10 cellular contexts compared by ENCODE assay signal in the genomic region with DNA sequence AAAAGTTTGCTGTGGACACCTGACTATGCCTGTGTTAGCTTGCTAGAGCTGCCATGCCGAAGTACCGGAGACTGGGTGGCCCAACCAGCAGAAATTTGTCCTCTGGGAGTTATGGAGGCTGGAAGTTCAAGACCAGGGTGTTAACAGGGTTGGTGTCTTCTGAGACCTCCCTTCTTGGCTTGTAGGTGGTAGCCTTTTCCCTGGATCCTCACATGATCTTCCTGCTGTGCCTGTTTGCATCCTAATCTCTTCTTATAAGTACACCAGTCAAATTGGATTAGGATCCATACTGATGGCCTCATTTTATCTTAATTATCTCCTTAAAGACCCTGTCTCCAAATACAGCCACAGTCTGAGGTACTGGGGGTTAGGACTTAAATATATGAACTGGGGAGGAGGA. TPM values are rescaled to one million over a fixed set of nuclear protein-coding genes. Genes with fewer than 3 reads are reported as not detected.
A peak's percentile ranks its signal among the peaks of the same experiment; 100 is the strongest.
DNase-seq lines count a peak whose midpoint lies in the region; ATAC-seq, FAIRE-seq and TF ChIP-seq lines count a peak whose summit lies in the region.
"Had no signal": no experiment of that assay in that cellular context is flagged by ENCODE, and none has a peak within 500 bp of the region (broad histone marks: within the 10 kb centered on the region; RNA-seq: fewer than 3 reads in every experiment).

No MANE protein-coding gene starts in this region.

- intact Hi-C loops in HepG2 (cut with micrococcal nuclease; ENCODE audit: unreplicated experiment), result no loop called here

- no peak for TF ChIP-seq CTCF in HepG2 (CRISPR knock-in tag; IDR thresholded peaks at IDR 0.05)

- no peaks in the 10 kb centered on the region for H3K27me3 Mint-ChIP-seq in activated T-cell treated with anti-CD3 and anti-CD28 coated beads, Interleukin-2, amount 50 U/mL, for 4 hours (ENCODE audit: low read depth)
- peaks cover 4% of the 10 kb centered on the region for H3K27me3 Mint-ChIP-seq in activated naive CD8-positive, alpha-beta T cell treated with anti-CD3 and anti-CD28 coated beads, Interleukin-2, amount 10 ng/mL, durations not matched to agents 7 days and 5 days

- POLR2A ChIA-PET in activated naive CD8-positive, alpha-beta T cell treated with anti-CD3 and anti-CD28 coated beads, Interleukin-2, amount 10 ng/mL, durations not matched to agents 7 days and 5 days (lab: Charles Lee), result no interaction called here
- POLR2A ChIA-PET in HepG2 (lab: Yijun Ruan, JAX), result interaction anchor here (1.9 to 3.2 kb wide), 2 partner anchors 12 to 16 kb away, joined by 6 to 35 read pairs; no protein-coding TSS in a partner anchor

- no peak overlapping the region for H2AFZ ChIP-seq in HepG2 (ENCODE audit: low read length)

- peak overlapping the region; percentile 92 for H3K4me3 Mint-ChIP-seq in activated T-cell treated with anti-CD3 and anti-CD28 coated beads, Interleukin-2, amount 50 U/mL, for 4 hours
- peak overlapping the region; percentile 87 for H3K4me3 Mint-ChIP-seq in activated naive CD8-positive, alpha-beta T cell treated with anti-CD3 and anti-CD28 coated beads, Interleukin-2, amount 10 ng/mL, durations not matched to agents 7 days and 5 days

- in situ Hi-C loops in HepG2 (cut with HindIII; ENCODE audit: extremely low pct_ligation_motif_present, low pct_unique_long_range_greater_than_20kb), result no loop called here

- H3K27ac Mint-ChIP-seq in activated naive CD8-positive, alpha-beta T cell treated with anti-CD3 and anti-CD28 coated beads, Interleukin-2, amount 10 ng/mL, durations not matched to agents 7 days and 5 days, result peak overlapping the region; percentile 77

- peak overlapping the region; percentile 80 to 92 (median 81) for H3K4me3 ChIP-seq in HepG2 (replicated peaks in 1 of 3; ENCODE audit: insufficient read depth in 1 of 3, low read depth in 2 of 3, low read length in 3 of 3)
- peak overlapping the region; percentile 60 for H3K4me3 ChIP-seq in thymus (ENCODE audit: low read length)

- peak overlapping the region; percentile 71 for H3K27ac ChIP-seq in HepG2 (ENCODE audit: extremely low read length, insufficient read depth, low read length)
- no peak overlapping the region for H3K27ac ChIP-seq in thymus (ENCODE audit: low read depth)

- no TSS peak for BruUV-seq in HepG2 (replicated peaks; lab: Mats Ljungman, UMichigan)

- no peaks in the 10 kb centered on the region for H3K9me3 Mint-ChIP-seq in activated T-cell treated with anti-CD3 and anti-CD28 coated beads, Interleukin-2, amount 50 U/mL, for 4 hours
- H3K9me3 Mint-ChIP-seq in activated naive CD8-positive, alpha-beta T cell treated with anti-CD3 and anti-CD28 coated beads, Interleukin-2, amount 10 ng/mL, durations not matched to agents 7 days and 5 days, result no peaks in the 10 kb centered on the region

- no peak for ATAC-seq in activated T-cell treated with anti-CD3 and anti-CD28 coated beads, Interleukin-2, amount 50 U/mL, for 4 hours
- ATAC-seq in activated naive CD8-positive, alpha-beta T cell treated with anti-CD3 and anti-CD28 coated beads, Interleukin-2, amount 10 ng/mL, durations not matched to agents 7 days and 5 days (ENCODE audit: low read depth), result no peak
- no peak for ATAC-seq in HepG2
- no peak for ATAC-seq in GM19023 (IDR thresholded peaks at IDR 0.05; ENCODE audit: unreplicated experiment)

- H3K27me3 ChIP-seq in HepG2 (ENCODE audit: control insufficient read depth in 1 of 2, insufficient read depth in 2 of 2, low read length in 2 of 2) (peaks cover 3 to 8% of the 10 kb centered on the region in 2 experiments; a peak in 2 of 5 replicates), thymus (ENCODE audit: control insufficient read depth, insufficient read depth) (no peaks in the 10 kb centered on the region)

- no peak for DNase-seq in activated T-cell treated with anti-CD3 and anti-CD28 coated beads, Interleukin-2, amount 50 U/mL, for 4 hours
- DNase-seq in activated T-cell treated with anti-CD3 and anti-CD28 coated beads, Interleukin-2, amount 50 U/mL, for 1 hour, result no peak
- DNase-seq in activated naive CD8-positive, alpha-beta T cell treated with anti-CD3 and anti-CD28 coated beads, Interleukin-2, amount 10 ng/mL, durations not matched to agents 7 days and 5 days, result no peak
- no peak for DNase-seq in HepG2 (ENCODE audit: low spot score)
- no peak for DNase-seq in stimulated activated CD4-positive, alpha-beta T cell treated with anti-CD3 and anti-CD28 coated beads, Interleukin-2, amount 100 ng/mL, for 48 hours
- no peak for DNase-seq in middle frontal gyrus (ENCODE audit: extremely low spot score, low spot score)
- DNase-seq: activated effector memory CD4-positive, alpha-beta T cell treated with anti-CD3 and anti-CD28 coated beads, Interleukin-2, amount 50 U/mL, for 16 hours; stimulated activated CD4-positive, alpha-beta T cell treated with anti-CD3 and anti-CD28 coated beads, Interleukin-4, amount 100 ng/mL, for 24 hours had no signal

- peaks cover 42% of the 10 kb centered on the region for H3K4me1 ChIP-seq in HepG2 (ENCODE audit: insufficient read depth, low read length)
- H3K4me1 ChIP-seq in thymus (ENCODE audit: control insufficient read depth, insufficient read depth, low read length), result peaks cover 9% of the 10 kb centered on the region

- CTCF ChIA-PET in HepG2 (lab: Yijun Ruan, JAX; ENCODE audit: low intra/inter-chr PET ratio, low total read pairs), result no interaction called here

- H3K9ac ChIP-seq in HepG2 (ENCODE audit: insufficient read depth, low read depth, low read length), result peak overlapping the region; percentile 85

- FAIRE-seq in HepG2 (lab: Jason Lieb, UNC), result peak; percentile 59

- H3K79me2 ChIP-seq in HepG2 (ENCODE audit: insufficient read depth, low read length), result peaks cover 23% of the 10 kb centered on the region

- 0% methylated on average over 2 of the region's 2 CpGs for WGBS in HepG2 (ENCODE audit: low lambda C conversion rate)
- 97% methylated on average over 2 of the region's 2 CpGs for WGBS in thymus

- peak overlapping the region; percentile 99 for H3K4me2 ChIP-seq in HepG2 (ENCODE audit: low read depth, low read length)

- peaks cover 9 to 23% of the 10 kb centered on the region in 2 experiments; a peak in 4 of 5 replicates for H3K36me3 ChIP-seq in HepG2 (replicated peaks in 1 of 2; ENCODE audit: control insufficient read depth in 1 of 2, insufficient read depth in 2 of 2, low read length in 2 of 2)
- peaks cover 9% of the 10 kb centered on the region for H3K36me3 ChIP-seq in thymus (ENCODE audit: control insufficient read depth, insufficient read depth)

- H3K4me1 Mint-ChIP-seq in activated T-cell treated with anti-CD3 and anti-CD28 coated beads, Interleukin-2, amount 50 U/mL, for 4 hours (ENCODE audit: low read depth), result peaks cover 26% of the 10 kb centered on the region
- peaks cover 18% of the 10 kb centered on the region for H3K4me1 Mint-ChIP-seq in activated naive CD8-positive, alpha-beta T cell treated with anti-CD3 and anti-CD28 coated beads, Interleukin-2, amount 10 ng/mL, durations not matched to agents 7 days and 5 days

- TF ChIP-seq POLR2A in HepG2 (IDR thresholded peaks at IDR 0.05; ENCODE audit: insufficient read depth in 1 of 2, low read depth in 2 of 2, low read length in 2 of 2), result no peak

- no peak for TF ChIP-seq EP300 in HepG2 (IDR thresholded peaks at IDR 0.05; ENCODE audit: low read depth in 2 of 2, low read length in 2 of 2)
- TF ChIP-seq EP300 in HepG2 (CRISPR knock-in tag; IDR thresholded peaks at IDR 0.05; ENCODE audit: borderline replicate concordance), result no peak

- peaks cover 18% of the 10 kb centered on the region; the same call in 1 of the 2 replicates for H4K20me1 ChIP-seq in HepG2 (ENCODE audit: insufficient read depth, low read length)

- H3K9me3 ChIP-seq in HepG2 (ENCODE audit: low read length) (no peaks in the 10 kb centered on the region), thymus (ENCODE audit: control insufficient read depth) (no peaks in the 10 kb centered on the region)

- peaks cover 8% of the 10 kb centered on the region for H3K36me3 Mint-ChIP-seq in activated T-cell treated with anti-CD3 and anti-CD28 coated beads, Interleukin-2, amount 50 U/mL, for 4 hours (ENCODE audit: insufficient read depth)
- H3K36me3 Mint-ChIP-seq in activated naive CD8-positive, alpha-beta T cell treated with anti-CD3 and anti-CD28 coated beads, Interleukin-2, amount 10 ng/mL, durations not matched to agents 7 days and 5 days, result peaks cover 2% of the 10 kb centered on the region

- no peak for TF ChIP-seq RAD21 in HepG2 (CRISPR knock-in tag; IDR thresholded peaks at IDR 0.05)

TF ChIP-seq in HepG2, 621 proteins besides CTCF, POLR2A, EP300 and RAD21 (continues in another document):
- no peak for TF ChIP-seq RFX1 (IDR thresholded peaks at IDR 0.05)

RNA-seq across cellular contexts. Expression of gene TMEM177, which starts 0.8 kb away (rescaled TPM):
- total RNA-seq in activated T-cell treated with anti-CD3 and anti-CD28 coated beads, Interleukin-2, amount 50 U/mL, for 4 hours, result 10 to 100 TPM; 13.6 to 19.3 (median 16.4) TPM
- total RNA-seq in activated naive CD8-positive, alpha-beta T cell treated with anti-CD3 and anti-CD28 coated beads, Interleukin-2, amount 10 ng/mL, durations not matched to agents 7 days and 5 days, result 10 to 100 TPM in 1 of 2 experiments, 1 to 10 TPM in 1; 9.0 to 13.1 TPM
- 44.7 and 47.9 TPM in 2 replicates for total RNA-seq in HepG2 (2016; rRNA removed; fragmentation: Illumina TruSeq; extraction: Trizol)
- total RNA-seq in HepG2 (2016; cell fraction: cytosol; rRNA removed; fragmentation: Illumina TruSeq; extraction: Trizol; ENCODE audit: low read depth), result 15.4 and 16.3 TPM in 2 replicates
- total RNA-seq in HepG2 (2016; cell fraction: insoluble cytoplasmic fraction; rRNA removed; fragmentation: Illumina TruSeq; extraction: Trizol), result 47.5 and 49.2 TPM in 2 replicates
- total RNA-seq in HepG2 (2016; cell fraction: membrane; rRNA removed; fragmentation: Illumina TruSeq; extraction: Trizol), result 27.3 and 32.1 TPM in 2 replicates
- total RNA-seq in HepG2 (2016; cell fraction: nucleus; rRNA removed; fragmentation: Illumina TruSeq; extraction: Trizol), result 26.1 and 27.7 TPM in 2 replicates
- polyA plus RNA-seq in HepG2 (2011; rRNA removed), result 34.7 and 46.6 TPM in 2 replicates
- 34.2 and 43.3 TPM in 2 replicates for polyA plus RNA-seq in HepG2 (2011; cell fraction: cytosol; rRNA removed)
- 46.4 and 51.6 TPM in 2 replicates for polyA plus RNA-seq in HepG2 (2011; cell fraction: nucleus; rRNA removed)
- polyA plus RNA-seq in HepG2 (2012), result 20.5 and 32.1 TPM in 2 replicates
- polyA plus RNA-seq in HepG2 (2016; cell fraction: cytosol; fragmentation: Illumina TruSeq; extraction: Trizol; ENCODE audit: low read depth), result 12.8 and 13.4 TPM in 2 replicates
- 62.8 and 62.9 TPM in 2 replicates for polyA plus RNA-seq in HepG2 (2016; cell fraction: insoluble cytoplasmic fraction; fragmentation: Illumina TruSeq; extraction: Trizol; ENCODE audit: low read depth)
- polyA plus RNA-seq in HepG2 (2016; cell fraction: membrane; fragmentation: Illumina TruSeq; extraction: Trizol; ENCODE audit: low read depth), result 19.9 and 21.6 TPM in 2 replicates
- polyA plus RNA-seq in HepG2 (2016; cell fraction: nucleus; fragmentation: Illumina TruSeq; extraction: Trizol; ENCODE audit: insufficient read depth, low read depth), result 41.1 and 43.7 TPM in 2 replicates
- polyA minus RNA-seq in HepG2 (2011; rRNA and poly(A)+ RNA removed; ENCODE audit: low replicate concordance), result 22.7 and 58.5 TPM in 2 replicates
- polyA minus RNA-seq in HepG2 (2011; cell fraction: cytosol; rRNA and poly(A)+ RNA removed), result 13.8 and 15.2 TPM in 2 replicates
- 49.2 and 53.5 TPM in 2 replicates for polyA minus RNA-seq in HepG2 (2011; cell fraction: nucleus; rRNA and poly(A)+ RNA removed)
- polyA plus RNA-seq in thymus, result 7.3 TPM
